In genomic region chr18:44090453-44090852, GRCh38 we compare ENCODE assay signal across 24 cellular contexts.
"Had no signal": no experiment of that assay in that cellular context is flagged by ENCODE, and none has a peak within 500 bp of the region (broad histone marks: within the 10 kb centered on the region; RNA-seq: fewer than 3 reads in every experiment).

No MANE protein-coding gene starts in this region.

- H3K27me3 Mint-ChIP-seq: activated CD4-positive, alpha-beta memory T cell treated with anti-CD3 and anti-CD28 coated beads for 36 hours; activated naive CD8-positive, alpha-beta T cell treated with anti-CD3 and anti-CD28 coated beads for 36 hours had no signal

- H3K36me3 ChIP-seq: adrenal gland, heart right ventricle, left lung, lower lobe of right lung, tibial nerve, WERI-Rb-1 had no signal

- H3K27me3 ChIP-seq: adrenal gland, body of pancreas, heart right ventricle, left lung, tibial nerve had no signal

- H3K9me3 Mint-ChIP-seq: natural killer cell treated with Interleukin-12 subunit alpha and Interleukin-12 subunit beta and Interleukin-15 and Interleukin-18, amount 100 ng/mL, for 72 hours had no signal

- H3K9me3 ChIP-seq: adrenal gland, body of pancreas, left lung, lower lobe of right lung, mucosa of descending colon, tibial nerve had no signal

- H3K27ac ChIP-seq: adrenal gland, body of pancreas, heart right ventricle, left lung, lower lobe of right lung, tibial nerve, WERI-Rb-1 had no signal

- H3K36me3 Mint-ChIP-seq: activated CD4-positive, alpha-beta memory T cell treated with anti-CD3 and anti-CD28 coated beads for 36 hours; activated naive CD8-positive, alpha-beta T cell treated with anti-CD3 and anti-CD28 coated beads for 36 hours; natural killer cell treated with Interleukin-12 subunit alpha and Interleukin-12 subunit beta and Interleukin-15 and Interleukin-18, amount 100 ng/mL, for 72 hours had no signal

- H3K4me3 Mint-ChIP-seq: activated CD4-positive, alpha-beta memory T cell treated with anti-CD3 and anti-CD28 coated beads for 36 hours; activated naive CD4-positive, alpha-beta T cell treated with anti-CD3 and anti-CD28 coated beads for 36 hours; activated naive CD8-positive, alpha-beta T cell treated with anti-CD3 and anti-CD28 coated beads for 36 hours; activated T-helper 1 cell treated with anti-CD3 and anti-CD28 coated beads, Interleukin-12 subunit alpha, Interleukin-12 subunit beta, Interleukin-2, Interleukin-4 antibody, amounts not matched to agents 30 ng/mL and 10 ng/mL and 1 ng/mL, durations not matched to agents 14 hours and 24 hours and 36 hours; natural killer cell treated with Interleukin-12 subunit alpha and Interleukin-12 subunit beta and Interleukin-15 and Interleukin-18, amount 100 ng/mL, for 72 hours had no signal

- H3K4me1 ChIP-seq: adrenal gland, body of pancreas, heart right ventricle, left lung, lower lobe of right lung, tibial nerve had no signal

- ATAC-seq: activated CD4-positive, CD25-positive, alpha-beta regulatory T cell treated with anti-CD3 and anti-CD28 coated beads, Interleukin-2, amount 50 U/mL, for 24 hours; body of pancreas; heart right ventricle; left lung; lower lobe of right lung; mucosa of descending colon; natural killer cell treated with Interleukin-12 subunit alpha and Interleukin-12 subunit beta and Interleukin-15 and Interleukin-18, amount 100 ng/mL, for 72 hours; right cardiac atrium had no signal

- H3K4me3 ChIP-seq: adrenal gland, body of pancreas, heart right ventricle, left lung, lower lobe of right lung, mucosa of descending colon, tibial nerve had no signal

- H3K27ac Mint-ChIP-seq: activated CD4-positive, alpha-beta memory T cell treated with anti-CD3 and anti-CD28 coated beads for 36 hours; activated naive CD4-positive, alpha-beta T cell treated with anti-CD3 and anti-CD28 coated beads for 36 hours; activated naive CD8-positive, alpha-beta T cell treated with anti-CD3 and anti-CD28 coated beads for 36 hours; activated T-helper 1 cell treated with anti-CD3 and anti-CD28 coated beads, Interleukin-12 subunit alpha, Interleukin-12 subunit beta, Interleukin-2, Interleukin-4 antibody, amounts not matched to agents 30 ng/mL and 10 ng/mL and 1 ng/mL, durations not matched to agents 14 hours and 24 hours and 36 hours; natural killer cell treated with Interleukin-12 subunit alpha and Interleukin-12 subunit beta and Interleukin-15 and Interleukin-18, amount 100 ng/mL, for 72 hours had no signal

- DNase-seq: activated CD4-positive, alpha-beta memory T cell treated with anti-CD3 and anti-CD28 coated beads for 36 hours; activated CD4-positive, alpha-beta T cell treated with anti-CD3 and anti-CD28 coated beads for 48 hours; activated CD8-positive, alpha-beta memory T cell treated with anti-CD3 and anti-CD28 coated beads, Interleukin-2, amount 50 U/mL, for 4 hours; activated effector memory CD4-positive, alpha-beta T cell treated with anti-CD3 and anti-CD28 coated beads, Interleukin-2, amount 50 U/mL, for 16 hours; activated naive CD4-positive, alpha-beta T cell treated with anti-CD3 and anti-CD28 coated beads for 36 hours; activated naive CD8-positive, alpha-beta T cell treated with anti-CD3 and anti-CD28 coated beads for 36 hours; activated T-cell treated with anti-CD3 and anti-CD28 coated beads, Interleukin-2, amount 50 U/mL, for 1 hour; adrenal gland; aorta; body of pancreas; cortex of kidney; heart right ventricle; left lung; lower lobe of right lung; mucosa of descending colon; posterior cingulate gyrus; right cardiac atrium; stimulated activated naive CD4-positive, alpha-beta T cell treated with Interleukin-2 at 50 U/mL for 16 hours; T-helper 9 cell; WERI-Rb-1 had no signal

- H3K4me1 Mint-ChIP-seq: activated naive CD8-positive, alpha-beta T cell treated with anti-CD3 and anti-CD28 coated beads for 36 hours had no signal
